Comparison of ENCODE assay signal across 1 cellular context in the genomic region with DNA sequence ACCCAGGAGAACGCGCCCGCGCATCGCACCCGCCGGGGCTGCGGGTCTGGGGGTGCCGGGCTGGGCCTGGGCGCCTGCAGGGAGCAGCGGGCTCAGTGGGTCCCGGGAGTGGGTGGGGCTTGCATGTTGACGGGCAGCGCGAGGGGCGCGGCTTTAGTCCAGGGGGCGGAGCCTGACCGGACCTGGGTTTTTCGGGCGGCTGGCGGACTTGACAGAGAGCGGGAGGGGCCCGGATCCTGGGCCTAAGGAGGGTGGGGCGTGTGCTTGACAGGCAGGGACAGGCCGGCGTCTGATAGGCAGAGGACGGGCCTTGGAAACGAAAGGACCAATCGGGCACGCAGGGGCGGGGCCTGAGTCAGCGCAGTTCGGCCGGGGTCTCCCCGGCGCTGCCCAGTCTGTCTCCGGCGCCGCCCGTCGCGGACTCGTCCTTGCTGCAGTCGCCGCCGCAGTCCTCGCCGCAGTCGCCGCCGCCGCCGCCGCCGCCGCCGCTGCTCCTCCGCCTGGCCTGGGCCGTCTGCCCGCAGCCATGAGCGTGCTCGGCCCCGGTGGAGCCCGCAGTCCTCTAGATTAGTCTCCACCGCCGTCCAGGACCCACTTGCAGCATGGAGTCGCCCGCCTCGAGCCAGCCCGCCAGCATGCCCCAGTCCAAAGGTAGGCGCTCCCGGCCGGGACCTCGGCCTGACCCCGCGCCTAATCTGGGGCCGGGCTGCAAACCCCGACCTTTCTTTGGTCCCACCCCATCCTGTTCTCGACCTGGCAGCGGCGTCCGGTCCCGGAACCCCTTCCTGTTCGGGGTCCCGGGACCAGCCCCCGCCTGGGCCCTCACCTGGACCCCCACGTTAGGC.
TF ChIP-seq lines count a peak whose summit lies in the region.

A gene (plus strand): TSS at position 393 of the 845 bp plus-strand sequence. CDS start 210 bp downstream, at position 603.

TF ChIP-seq in HepG2, 621 proteins besides CTCF, POLR2A, EP300 and RAD21 (continued from another document and continues in another):
- TF ChIP-seq, protein P1, sequence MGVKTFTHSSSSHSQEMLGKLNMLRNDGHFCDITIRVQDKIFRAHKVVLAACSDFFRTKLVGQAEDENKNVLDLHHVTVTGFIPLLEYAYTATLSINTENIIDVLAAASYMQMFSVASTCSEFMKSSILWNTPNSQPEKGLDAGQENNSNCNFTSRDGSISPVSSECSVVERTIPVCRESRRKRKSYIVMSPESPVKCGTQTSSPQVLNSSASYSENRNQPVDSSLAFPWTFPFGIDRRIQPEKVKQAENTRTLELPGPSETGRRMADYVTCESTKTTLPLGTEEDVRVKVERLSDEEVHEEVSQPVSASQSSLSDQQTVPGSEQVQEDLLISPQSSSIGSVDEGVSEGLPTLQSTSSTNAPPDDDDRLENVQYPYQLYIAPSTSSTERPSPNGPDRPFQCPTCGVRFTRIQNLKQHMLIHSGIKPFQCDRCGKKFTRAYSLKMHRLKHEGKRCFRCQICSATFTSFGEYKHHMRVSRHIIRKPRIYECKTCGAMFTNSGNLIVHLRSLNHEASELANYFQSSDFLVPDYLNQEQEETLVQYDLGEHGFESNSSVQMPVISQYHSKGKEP (CRISPR knock-in tag; IDR thresholded peaks at IDR 0.05), result no peak
- TF ChIP-seq, protein P2, sequence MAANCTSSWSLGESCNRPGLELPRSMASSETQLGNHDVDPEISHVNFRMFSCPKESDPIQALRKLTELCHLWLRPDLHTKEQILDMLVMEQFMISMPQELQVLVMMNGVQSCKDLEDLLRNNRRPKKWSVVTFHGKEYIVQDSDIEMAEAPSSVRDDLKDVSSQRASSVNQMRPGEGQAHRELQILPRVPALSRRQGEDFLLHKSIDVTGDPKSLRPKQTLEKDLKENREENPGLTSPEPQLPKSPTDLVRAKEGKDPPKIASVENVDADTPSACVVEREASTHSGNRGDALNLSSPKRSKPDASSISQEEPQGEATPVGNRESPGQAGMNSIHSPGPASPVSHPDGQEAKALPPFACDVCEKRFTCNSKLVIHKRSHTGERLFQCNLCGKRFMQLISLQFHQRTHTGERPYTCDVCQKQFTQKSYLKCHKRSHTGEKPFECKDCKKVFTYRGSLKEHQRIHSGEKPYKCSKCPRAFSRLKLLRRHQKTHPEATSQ (CRISPR knock-in tag; IDR thresholded peaks at IDR 0.05; ENCODE audit: borderline replicate concordance), result no peak
- TF ChIP-seq, protein P3, sequence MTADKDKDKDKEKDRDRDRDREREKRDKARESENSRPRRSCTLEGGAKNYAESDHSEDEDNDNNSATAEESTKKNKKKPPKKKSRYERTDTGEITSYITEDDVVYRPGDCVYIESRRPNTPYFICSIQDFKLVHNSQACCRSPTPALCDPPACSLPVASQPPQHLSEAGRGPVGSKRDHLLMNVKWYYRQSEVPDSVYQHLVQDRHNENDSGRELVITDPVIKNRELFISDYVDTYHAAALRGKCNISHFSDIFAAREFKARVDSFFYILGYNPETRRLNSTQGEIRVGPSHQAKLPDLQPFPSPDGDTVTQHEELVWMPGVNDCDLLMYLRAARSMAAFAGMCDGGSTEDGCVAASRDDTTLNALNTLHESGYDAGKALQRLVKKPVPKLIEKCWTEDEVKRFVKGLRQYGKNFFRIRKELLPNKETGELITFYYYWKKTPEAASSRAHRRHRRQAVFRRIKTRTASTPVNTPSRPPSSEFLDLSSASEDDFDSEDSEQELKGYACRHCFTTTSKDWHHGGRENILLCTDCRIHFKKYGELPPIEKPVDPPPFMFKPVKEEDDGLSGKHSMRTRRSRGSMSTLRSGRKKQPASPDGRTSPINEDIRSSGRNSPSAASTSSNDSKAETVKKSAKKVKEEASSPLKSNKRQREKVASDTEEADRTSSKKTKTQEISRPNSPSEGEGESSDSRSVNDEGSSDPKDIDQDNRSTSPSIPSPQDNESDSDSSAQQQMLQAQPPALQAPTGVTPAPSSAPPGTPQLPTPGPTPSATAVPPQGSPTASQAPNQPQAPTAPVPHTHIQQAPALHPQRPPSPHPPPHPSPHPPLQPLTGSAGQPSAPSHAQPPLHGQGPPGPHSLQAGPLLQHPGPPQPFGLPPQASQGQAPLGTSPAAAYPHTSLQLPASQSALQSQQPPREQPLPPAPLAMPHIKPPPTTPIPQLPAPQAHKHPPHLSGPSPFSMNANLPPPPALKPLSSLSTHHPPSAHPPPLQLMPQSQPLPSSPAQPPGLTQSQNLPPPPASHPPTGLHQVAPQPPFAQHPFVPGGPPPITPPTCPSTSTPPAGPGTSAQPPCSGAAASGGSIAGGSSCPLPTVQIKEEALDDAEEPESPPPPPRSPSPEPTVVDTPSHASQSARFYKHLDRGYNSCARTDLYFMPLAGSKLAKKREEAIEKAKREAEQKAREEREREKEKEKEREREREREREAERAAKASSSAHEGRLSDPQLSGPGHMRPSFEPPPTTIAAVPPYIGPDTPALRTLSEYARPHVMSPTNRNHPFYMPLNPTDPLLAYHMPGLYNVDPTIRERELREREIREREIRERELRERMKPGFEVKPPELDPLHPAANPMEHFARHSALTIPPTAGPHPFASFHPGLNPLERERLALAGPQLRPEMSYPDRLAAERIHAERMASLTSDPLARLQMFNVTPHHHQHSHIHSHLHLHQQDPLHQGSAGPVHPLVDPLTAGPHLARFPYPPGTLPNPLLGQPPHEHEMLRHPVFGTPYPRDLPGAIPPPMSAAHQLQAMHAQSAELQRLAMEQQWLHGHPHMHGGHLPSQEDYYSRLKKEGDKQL (CRISPR knock-in tag; IDR thresholded peaks at IDR 0.05; ENCODE audit: low read depth), result 0 out of 2 replicates have a peak, but pooled peaks have one; percentile 16
- TF ChIP-seq ZNF331 (CRISPR knock-in tag; IDR thresholded peaks at IDR 0.05) (no peak; the same call in 1 of the 2 replicates), HMGA1 (CRISPR knock-in tag; conservative IDR thresholded peaks at IDR 0.05) (no peak), ZNF317 (CRISPR knock-in tag; IDR thresholded peaks at IDR 0.05) (0 out of 2 replicates have a peak, but pooled peaks have one; percentile 4), MED1 (CRISPR knock-in tag; IDR thresholded peaks at IDR 0.05) (peak; percentile 59), PRPF4 (IDR thresholded peaks at IDR 0.05; ENCODE audit: low read depth, low read length, poor library complexity, severe bottlenecking) (no peak), ZNF670 (CRISPR knock-in tag; IDR thresholded peaks at IDR 0.05; ENCODE audit: borderline replicate concordance) (no peak), PHB2 (IDR thresholded peaks at IDR 0.05; ENCODE audit: partially characterized antibody) (no peak), NFKB2 (CRISPR knock-in tag; IDR thresholded peaks at IDR 0.05; ENCODE audit: borderline replicate concordance) (no peak), JUND (CRISPR knock-in tag; IDR thresholded peaks at IDR 0.05) (no peak), RORA (CRISPR knock-in tag; IDR thresholded peaks at IDR 0.05) (no peak), GATA4 (IDR thresholded peaks at IDR 0.05; ENCODE audit: borderline replicate concordance, low read depth) (peak; percentile 57; the same call in 1 of the 2 replicates), ZNF619 (CRISPR knock-in tag; IDR thresholded peaks at IDR 0.05) (no peak), NFE2L2 (IDR thresholded peaks at IDR 0.05; ENCODE audit: low read length) (no peak), RFX5 (IDR thresholded peaks at IDR 0.05; ENCODE audit: low read depth, low read length) (peak; percentile 71; the same call in 1 of the 2 replicates), HNRNPLL (IDR thresholded peaks at IDR 0.05; ENCODE audit: low read depth, low read length, poor library complexity, severe bottlenecking) (peak; percentile 60), ZNF549 (CRISPR knock-in tag; IDR thresholded peaks at IDR 0.05) (no peak), ZNF296 (CRISPR knock-in tag; conservative IDR thresholded peaks at IDR 0.05) (no peak)
- TF ChIP-seq, protein P4, sequence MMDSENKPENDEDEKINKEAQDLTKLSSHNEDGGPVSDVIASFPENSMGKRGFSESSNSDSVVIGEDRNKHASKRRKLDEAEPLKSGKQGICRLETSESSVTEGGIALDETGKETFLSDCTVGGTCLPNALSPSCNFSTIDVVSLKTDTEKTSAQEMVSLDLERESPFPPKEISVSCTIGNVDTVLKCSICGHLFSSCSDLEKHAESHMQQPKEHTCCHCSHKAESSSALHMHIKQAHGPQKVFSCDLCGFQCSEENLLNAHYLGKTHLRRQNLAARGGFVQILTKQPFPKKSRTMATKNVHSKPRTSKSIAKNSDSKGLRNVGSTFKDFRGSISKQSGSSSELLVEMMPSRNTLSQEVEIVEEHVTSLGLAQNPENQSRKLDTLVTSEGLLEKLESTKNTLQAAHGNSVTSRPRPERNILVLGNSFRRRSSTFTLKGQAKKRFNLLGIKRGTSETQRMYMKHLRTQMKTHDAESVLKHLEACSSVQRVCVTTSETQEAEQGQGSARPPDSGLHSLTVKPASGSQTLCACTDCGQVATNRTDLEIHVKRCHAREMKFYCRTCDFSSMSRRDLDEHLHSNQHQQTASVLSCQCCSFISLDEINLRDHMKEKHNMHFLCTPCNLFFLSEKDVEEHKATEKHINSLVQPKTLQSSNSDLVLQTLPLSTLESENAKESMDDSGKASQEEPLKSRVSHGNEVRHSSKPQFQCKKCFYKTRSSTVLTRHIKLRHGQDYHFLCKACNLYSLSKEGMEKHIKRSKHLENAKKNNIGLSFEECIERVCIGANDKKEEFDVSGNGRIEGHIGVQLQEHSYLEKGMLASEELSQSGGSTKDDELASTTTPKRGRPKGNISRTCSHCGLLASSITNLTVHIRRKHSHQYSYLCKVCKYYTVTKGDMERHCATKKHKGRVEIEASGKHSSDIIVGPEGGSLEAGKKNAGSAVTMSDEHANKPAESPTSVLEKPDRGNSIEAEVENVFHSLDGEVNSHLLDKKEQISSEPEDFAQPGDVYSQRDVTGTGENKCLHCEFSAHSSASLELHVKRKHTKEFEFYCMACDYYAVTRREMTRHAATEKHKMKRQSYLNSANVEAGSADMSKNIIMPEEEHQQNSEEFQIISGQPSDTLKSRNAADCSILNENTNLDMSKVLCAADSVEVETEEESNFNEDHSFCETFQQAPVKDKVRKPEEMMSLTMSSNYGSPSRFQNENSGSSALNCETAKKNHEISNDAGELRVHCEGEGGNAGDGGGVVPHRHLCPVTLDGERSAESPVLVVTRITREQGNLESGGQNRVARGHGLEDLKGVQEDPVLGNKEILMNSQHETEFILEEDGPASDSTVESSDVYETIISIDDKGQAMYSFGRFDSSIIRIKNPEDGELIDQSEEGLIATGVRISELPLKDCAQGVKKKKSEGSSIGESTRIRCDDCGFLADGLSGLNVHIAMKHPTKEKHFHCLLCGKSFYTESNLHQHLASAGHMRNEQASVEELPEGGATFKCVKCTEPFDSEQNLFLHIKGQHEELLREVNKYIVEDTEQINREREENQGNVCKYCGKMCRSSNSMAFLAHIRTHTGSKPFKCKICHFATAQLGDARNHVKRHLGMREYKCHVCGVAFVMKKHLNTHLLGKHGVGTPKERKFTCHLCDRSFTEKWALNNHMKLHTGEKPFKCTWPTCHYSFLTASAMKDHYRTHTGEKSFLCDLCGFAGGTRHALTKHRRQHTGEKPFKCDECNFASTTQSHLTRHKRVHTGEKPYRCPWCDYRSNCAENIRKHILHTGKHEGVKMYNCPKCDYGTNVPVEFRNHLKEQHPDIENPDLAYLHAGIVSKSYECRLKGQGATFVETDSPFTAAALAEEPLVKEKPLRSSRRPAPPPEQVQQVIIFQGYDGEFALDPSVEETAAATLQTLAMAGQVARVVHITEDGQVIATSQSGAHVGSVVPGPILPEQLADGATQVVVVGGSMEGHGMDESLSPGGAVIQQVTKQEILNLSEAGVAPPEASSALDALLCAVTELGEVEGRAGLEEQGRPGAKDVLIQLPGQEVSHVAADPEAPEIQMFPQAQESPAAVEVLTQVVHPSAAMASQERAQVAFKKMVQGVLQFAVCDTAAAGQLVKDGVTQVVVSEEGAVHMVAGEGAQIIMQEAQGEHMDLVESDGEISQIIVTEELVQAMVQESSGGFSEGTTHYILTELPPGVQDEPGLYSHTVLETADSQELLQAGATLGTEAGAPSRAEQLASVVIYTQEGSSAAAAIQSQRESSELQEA (CRISPR knock-in tag; IDR thresholded peaks at IDR 0.05; ENCODE audit: not compliant biosample characterization), result no peak
- TF ChIP-seq, protein P5, sequence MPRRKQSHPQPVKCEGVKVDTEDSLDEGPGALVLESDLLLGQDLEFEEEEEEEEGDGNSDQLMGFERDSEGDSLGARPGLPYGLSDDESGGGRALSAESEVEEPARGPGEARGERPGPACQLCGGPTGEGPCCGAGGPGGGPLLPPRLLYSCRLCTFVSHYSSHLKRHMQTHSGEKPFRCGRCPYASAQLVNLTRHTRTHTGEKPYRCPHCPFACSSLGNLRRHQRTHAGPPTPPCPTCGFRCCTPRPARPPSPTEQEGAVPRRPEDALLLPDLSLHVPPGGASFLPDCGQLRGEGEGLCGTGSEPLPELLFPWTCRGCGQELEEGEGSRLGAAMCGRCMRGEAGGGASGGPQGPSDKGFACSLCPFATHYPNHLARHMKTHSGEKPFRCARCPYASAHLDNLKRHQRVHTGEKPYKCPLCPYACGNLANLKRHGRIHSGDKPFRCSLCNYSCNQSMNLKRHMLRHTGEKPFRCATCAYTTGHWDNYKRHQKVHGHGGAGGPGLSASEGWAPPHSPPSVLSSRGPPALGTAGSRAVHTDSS (CRISPR knock-in tag; conservative IDR thresholded peaks at IDR 0.05), result no peak
- TF ChIP-seq, protein P6, sequence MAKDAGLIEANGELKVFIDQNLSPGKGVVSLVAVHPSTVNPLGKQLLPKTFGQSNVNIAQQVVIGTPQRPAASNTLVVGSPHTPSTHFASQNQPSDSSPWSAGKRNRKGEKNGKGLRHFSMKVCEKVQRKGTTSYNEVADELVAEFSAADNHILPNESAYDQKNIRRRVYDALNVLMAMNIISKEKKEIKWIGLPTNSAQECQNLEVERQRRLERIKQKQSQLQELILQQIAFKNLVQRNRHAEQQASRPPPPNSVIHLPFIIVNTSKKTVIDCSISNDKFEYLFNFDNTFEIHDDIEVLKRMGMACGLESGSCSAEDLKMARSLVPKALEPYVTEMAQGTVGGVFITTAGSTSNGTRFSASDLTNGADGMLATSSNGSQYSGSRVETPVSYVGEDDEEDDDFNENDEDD (CRISPR knock-in tag; IDR thresholded peaks at IDR 0.05; ENCODE audit: borderline replicate concordance), result no peak
- TF ChIP-seq, protein P7, sequence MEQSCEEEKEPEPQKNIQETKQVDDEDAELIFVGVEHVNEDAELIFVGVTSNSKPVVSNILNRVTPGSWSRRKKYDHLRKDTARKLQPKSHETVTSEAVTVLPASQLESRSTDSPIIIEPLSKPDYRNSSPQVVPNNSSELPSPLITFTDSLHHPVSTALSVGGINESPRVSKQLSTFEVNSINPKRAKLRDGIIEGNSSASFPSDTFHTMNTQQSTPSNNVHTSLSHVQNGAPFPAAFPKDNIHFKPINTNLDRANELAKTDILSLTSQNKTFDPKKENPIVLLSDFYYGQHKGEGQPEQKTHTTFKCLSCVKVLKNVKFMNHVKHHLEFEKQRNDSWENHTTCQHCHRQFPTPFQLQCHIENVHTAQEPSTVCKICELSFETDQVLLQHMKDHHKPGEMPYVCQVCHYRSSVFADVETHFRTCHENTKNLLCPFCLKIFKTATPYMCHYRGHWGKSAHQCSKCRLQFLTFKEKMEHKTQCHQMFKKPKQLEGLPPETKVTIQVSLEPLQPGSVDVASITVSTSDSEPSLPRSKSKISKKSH (CRISPR knock-in tag; IDR thresholded peaks at IDR 0.05; ENCODE audit: borderline replicate concordance), result no peak
- TF ChIP-seq, protein P8, sequence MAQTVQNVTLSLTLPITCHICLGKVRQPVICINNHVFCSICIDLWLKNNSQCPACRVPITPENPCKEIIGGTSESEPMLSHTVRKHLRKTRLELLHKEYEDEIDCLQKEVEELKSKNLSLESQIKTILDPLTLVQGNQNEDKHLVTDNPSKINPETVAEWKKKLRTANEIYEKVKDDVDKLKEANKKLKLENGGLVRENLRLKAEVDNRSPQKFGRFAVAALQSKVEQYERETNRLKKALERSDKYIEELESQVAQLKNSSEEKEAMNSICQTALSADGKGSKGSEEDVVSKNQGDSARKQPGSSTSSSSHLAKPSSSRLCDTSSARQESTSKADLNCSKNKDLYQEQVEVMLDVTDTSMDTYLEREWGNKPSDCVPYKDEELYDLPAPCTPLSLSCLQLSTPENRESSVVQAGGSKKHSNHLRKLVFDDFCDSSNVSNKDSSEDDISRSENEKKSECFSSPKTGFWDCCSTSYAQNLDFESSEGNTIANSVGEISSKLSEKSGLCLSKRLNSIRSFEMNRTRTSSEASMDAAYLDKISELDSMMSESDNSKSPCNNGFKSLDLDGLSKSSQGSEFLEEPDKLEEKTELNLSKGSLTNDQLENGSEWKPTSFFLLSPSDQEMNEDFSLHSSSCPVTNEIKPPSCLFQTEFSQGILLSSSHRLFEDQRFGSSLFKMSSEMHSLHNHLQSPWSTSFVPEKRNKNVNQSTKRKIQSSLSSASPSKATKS (CRISPR knock-in tag; IDR thresholded peaks at IDR 0.05), result no peak
